In genomic region chr3:52489453-52489852, GRCh38 we compare ENCODE assay signal across 1 cellular context.
TF ChIP-seq lines count a peak whose summit lies in the region.

No MANE protein-coding gene starts in this region.

TF ChIP-seq in endothelial cell of umbilical vein, 7 proteins besides CTCF, POLR2A, EP300 and RAD21:
- TF ChIP-seq JUN (IDR thresholded peaks at IDR 0.05; ENCODE audit: borderline replicate concordance, insufficient read depth, insufficient read length, low read depth) = no peak
- TF ChIP-seq POLR2AphosphoS5 (IDR thresholded peaks at IDR 0.05; ENCODE audit: insufficient read depth, low read depth, low read length) = no peak
- no peak for TF ChIP-seq MAX (IDR thresholded peaks at IDR 0.05; ENCODE audit: insufficient read depth, insufficient read length)
- TF ChIP-seq GATA2 (IDR thresholded peaks at IDR 0.05; ENCODE audit: insufficient read depth, insufficient read length, low read depth, low read length) = no peak
- no peak for TF ChIP-seq FOS (IDR thresholded peaks at IDR 0.05; ENCODE audit: borderline replicate concordance, insufficient read depth, low read length)
- TF ChIP-seq EZH2 (IDR thresholded peaks at IDR 0.05; ENCODE audit: borderline replicate concordance, low read depth, low read length, severe bottlenecking) = no peak
- TF ChIP-seq MYC (IDR thresholded peaks at IDR 0.05; ENCODE audit: low read depth, low read length) = no peak
